ENCODE assay signal across 1 cellular context in genomic region chrX:133985164-133986007, GRCh38.
A peak's percentile ranks its signal among the peaks of the same experiment; 100 is the strongest.
TF ChIP-seq lines count a peak whose summit lies in the region.

TSS of gene GPC3 (minus strand) at chrX:133985594.

TF ChIP-seq in HepG2, 621 proteins besides CTCF, POLR2A, EP300 and RAD21 (continued from another document and continues in another):
- peak; percentile 51; the same call in 1 of the 2 replicates for TF ChIP-seq SAP130 (CRISPR knock-in tag; IDR thresholded peaks at IDR 0.05; ENCODE audit: low read depth)
- TF ChIP-seq ZNF563 (CRISPR knock-in tag; IDR thresholded peaks at IDR 0.05) = no peak
- TF ChIP-seq, protein P1, sequence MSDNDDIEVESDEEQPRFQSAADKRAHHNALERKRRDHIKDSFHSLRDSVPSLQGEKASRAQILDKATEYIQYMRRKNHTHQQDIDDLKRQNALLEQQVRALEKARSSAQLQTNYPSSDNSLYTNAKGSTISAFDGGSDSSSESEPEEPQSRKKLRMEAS (IDR thresholded peaks at IDR 0.05) = peak; percentile 24; the same call in 1 of the 2 replicates
- no peak for TF ChIP-seq HHEX (CRISPR knock-in tag; IDR thresholded peaks at IDR 0.05)
- TF ChIP-seq ZNF30 (CRISPR knock-in tag; IDR thresholded peaks at IDR 0.05) = 0 out of 2 replicates have a peak, but pooled peaks have one; percentile 56
- TF ChIP-seq KAT7 (CRISPR knock-in tag; IDR thresholded peaks at IDR 0.05; ENCODE audit: borderline replicate concordance) = peak; percentile 78
- TF ChIP-seq ZMAT3 (CRISPR knock-in tag; conservative IDR thresholded peaks at IDR 0.05) = 0 out of 2 replicates have a peak, but pooled peaks have one; percentile 22
- no peak for TF ChIP-seq TP53 (CRISPR knock-in tag; conservative IDR thresholded peaks at IDR 0.05)
- peak; percentile 63; the same call in 1 of the 2 replicates for TF ChIP-seq ZNF816 (CRISPR knock-in tag; IDR thresholded peaks at IDR 0.05; ENCODE audit: borderline replicate concordance)
- TF ChIP-seq, protein P2, sequence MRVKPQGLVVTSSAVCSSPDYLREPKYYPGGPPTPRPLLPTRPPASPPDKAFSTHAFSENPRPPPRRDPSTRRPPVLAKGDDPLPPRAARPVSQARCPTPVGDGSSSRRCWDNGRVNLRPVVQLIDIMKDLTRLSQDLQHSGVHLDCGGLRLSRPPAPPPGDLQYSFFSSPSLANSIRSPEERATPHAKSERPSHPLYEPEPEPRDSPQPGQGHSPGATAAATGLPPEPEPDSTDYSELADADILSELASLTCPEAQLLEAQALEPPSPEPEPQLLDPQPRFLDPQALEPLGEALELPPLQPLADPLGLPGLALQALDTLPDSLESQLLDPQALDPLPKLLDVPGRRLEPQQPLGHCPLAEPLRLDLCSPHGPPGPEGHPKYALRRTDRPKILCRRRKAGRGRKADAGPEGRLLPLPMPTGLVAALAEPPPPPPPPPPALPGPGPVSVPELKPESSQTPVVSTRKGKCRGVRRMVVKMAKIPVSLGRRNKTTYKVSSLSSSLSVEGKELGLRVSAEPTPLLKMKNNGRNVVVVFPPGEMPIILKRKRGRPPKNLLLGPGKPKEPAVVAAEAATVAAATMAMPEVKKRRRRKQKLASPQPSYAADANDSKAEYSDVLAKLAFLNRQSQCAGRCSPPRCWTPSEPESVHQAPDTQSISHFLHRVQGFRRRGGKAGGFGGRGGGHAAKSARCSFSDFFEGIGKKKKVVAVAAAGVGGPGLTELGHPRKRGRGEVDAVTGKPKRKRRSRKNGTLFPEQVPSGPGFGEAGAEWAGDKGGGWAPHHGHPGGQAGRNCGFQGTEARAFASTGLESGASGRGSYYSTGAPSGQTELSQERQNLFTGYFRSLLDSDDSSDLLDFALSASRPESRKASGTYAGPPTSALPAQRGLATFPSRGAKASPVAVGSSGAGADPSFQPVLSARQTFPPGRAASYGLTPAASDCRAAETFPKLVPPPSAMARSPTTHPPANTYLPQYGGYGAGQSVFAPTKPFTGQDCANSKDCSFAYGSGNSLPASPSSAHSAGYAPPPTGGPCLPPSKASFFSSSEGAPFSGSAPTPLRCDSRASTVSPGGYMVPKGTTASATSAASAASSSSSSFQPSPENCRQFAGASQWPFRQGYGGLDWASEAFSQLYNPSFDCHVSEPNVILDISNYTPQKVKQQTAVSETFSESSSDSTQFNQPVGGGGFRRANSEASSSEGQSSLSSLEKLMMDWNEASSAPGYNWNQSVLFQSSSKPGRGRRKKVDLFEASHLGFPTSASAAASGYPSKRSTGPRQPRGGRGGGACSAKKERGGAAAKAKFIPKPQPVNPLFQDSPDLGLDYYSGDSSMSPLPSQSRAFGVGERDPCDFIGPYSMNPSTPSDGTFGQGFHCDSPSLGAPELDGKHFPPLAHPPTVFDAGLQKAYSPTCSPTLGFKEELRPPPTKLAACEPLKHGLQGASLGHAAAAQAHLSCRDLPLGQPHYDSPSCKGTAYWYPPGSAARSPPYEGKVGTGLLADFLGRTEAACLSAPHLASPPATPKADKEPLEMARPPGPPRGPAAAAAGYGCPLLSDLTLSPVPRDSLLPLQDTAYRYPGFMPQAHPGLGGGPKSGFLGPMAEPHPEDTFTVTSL (CRISPR knock-in tag; IDR thresholded peaks at IDR 0.05; ENCODE audit: borderline replicate concordance) = no peak
- TF ChIP-seq, protein P3, sequence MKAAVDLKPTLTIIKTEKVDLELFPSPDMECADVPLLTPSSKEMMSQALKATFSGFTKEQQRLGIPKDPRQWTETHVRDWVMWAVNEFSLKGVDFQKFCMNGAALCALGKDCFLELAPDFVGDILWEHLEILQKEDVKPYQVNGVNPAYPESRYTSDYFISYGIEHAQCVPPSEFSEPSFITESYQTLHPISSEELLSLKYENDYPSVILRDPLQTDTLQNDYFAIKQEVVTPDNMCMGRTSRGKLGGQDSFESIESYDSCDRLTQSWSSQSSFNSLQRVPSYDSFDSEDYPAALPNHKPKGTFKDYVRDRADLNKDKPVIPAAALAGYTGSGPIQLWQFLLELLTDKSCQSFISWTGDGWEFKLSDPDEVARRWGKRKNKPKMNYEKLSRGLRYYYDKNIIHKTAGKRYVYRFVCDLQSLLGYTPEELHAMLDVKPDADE (CRISPR knock-in tag; IDR thresholded peaks at IDR 0.05) = no peak
- TF ChIP-seq ARHGAP35 (CRISPR knock-in tag; IDR thresholded peaks at IDR 0.05; ENCODE audit: borderline replicate concordance) = peak; percentile 74; the same call in 1 of the 2 replicates
- 0 out of 2 replicates have a peak, but pooled peaks have one; percentile 56 for TF ChIP-seq ZNF354B (CRISPR knock-in tag; IDR thresholded peaks at IDR 0.05)
- TF ChIP-seq ZNF780A (CRISPR knock-in tag; IDR thresholded peaks at IDR 0.05) = peak; percentile 80; the same call in 1 of the 2 replicates
- peak; percentile 47; the same call in 1 of the 2 replicates for TF ChIP-seq NRL (CRISPR knock-in tag; IDR thresholded peaks at IDR 0.05; ENCODE audit: borderline replicate concordance)
- peak; percentile 47 for TF ChIP-seq MED1 (CRISPR knock-in tag; IDR thresholded peaks at IDR 0.05)
- 0 out of 2 replicates have a peak, but pooled peaks have one; percentile 61 for TF ChIP-seq HNRNPL (IDR thresholded peaks at IDR 0.05; ENCODE audit: low read depth, low read length)
- TF ChIP-seq ZMYM4 (CRISPR knock-in tag; IDR thresholded peaks at IDR 0.05) = peak; percentile 12; the same call in 1 of the 2 replicates
- no peak for TF ChIP-seq NONO (IDR thresholded peaks at IDR 0.05)
- TF ChIP-seq NONO (CRISPR knock-in tag; conservative IDR thresholded peaks at IDR 0.05) = peak; percentile 67
- peak; percentile 44 for TF ChIP-seq ZNF768 (CRISPR knock-in tag; IDR thresholded peaks at IDR 0.05)
- TF ChIP-seq NR2F1 (CRISPR knock-in tag; IDR thresholded peaks at IDR 0.05) = no peak
- TF ChIP-seq ZNF777 (CRISPR knock-in tag; IDR thresholded peaks at IDR 0.05) = no peak
- TF ChIP-seq BORCS8-MEF2B (CRISPR knock-in tag; IDR thresholded peaks at IDR 0.05) = peak; percentile 52
- peak; percentile 15; the same call in 1 of the 2 replicates for TF ChIP-seq ZNF788 (CRISPR knock-in tag; IDR thresholded peaks at IDR 0.05; ENCODE audit: borderline replicate concordance)
- TF ChIP-seq TMF1 (CRISPR knock-in tag; IDR thresholded peaks at IDR 0.05; ENCODE audit: low read depth) = peak; percentile 69; the same call in 1 of the 2 replicates
- TF ChIP-seq BRD4 (CRISPR knock-in tag; IDR thresholded peaks at IDR 0.05) = 0 out of 2 replicates have a peak, but pooled peaks have one; percentile 59
- TF ChIP-seq ZNF501 (CRISPR knock-in tag; IDR thresholded peaks at IDR 0.05) = no peak
- TF ChIP-seq MED13 (CRISPR knock-in tag; IDR thresholded peaks at IDR 0.05) = peak; percentile 35; the same call in 1 of the 2 replicates
- peak; percentile 10; the same call in 1 of the 2 replicates for TF ChIP-seq MEIS2 (CRISPR knock-in tag; IDR thresholded peaks at IDR 0.05)
- TF ChIP-seq ZNF790 (CRISPR knock-in tag; IDR thresholded peaks at IDR 0.05; ENCODE audit: borderline replicate concordance) = peak; percentile 68; the same call in 1 of the 2 replicates
- 0 out of 2 replicates have a peak, but pooled peaks have one; percentile 41 for TF ChIP-seq ZNF546 (CRISPR knock-in tag; conservative IDR thresholded peaks at IDR 0.05)
- TF ChIP-seq ZNF574 (CRISPR knock-in tag; IDR thresholded peaks at IDR 0.05) = 0 out of 2 replicates have a peak, but pooled peaks have one; percentile 20
- TF ChIP-seq UBTF (CRISPR knock-in tag; IDR thresholded peaks at IDR 0.05) = peak; percentile 70
- TF ChIP-seq REL (CRISPR knock-in tag; conservative IDR thresholded peaks at IDR 0.05) = 0 out of 2 replicates have a peak, but pooled peaks have one; percentile 66
- TF ChIP-seq, protein P4, sequence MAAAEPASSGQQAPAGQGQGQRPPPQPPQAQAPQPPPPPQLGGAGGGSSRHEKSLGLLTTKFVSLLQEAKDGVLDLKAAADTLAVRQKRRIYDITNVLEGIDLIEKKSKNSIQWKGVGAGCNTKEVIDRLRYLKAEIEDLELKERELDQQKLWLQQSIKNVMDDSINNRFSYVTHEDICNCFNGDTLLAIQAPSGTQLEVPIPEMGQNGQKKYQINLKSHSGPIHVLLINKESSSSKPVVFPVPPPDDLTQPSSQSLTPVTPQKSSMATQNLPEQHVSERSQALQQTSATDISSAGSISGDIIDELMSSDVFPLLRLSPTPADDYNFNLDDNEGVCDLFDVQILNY (CRISPR knock-in tag; conservative IDR thresholded peaks at IDR 0.05) = no peak
- TF ChIP-seq ZC3H4 (CRISPR knock-in tag; IDR thresholded peaks at IDR 0.05; ENCODE audit: borderline replicate concordance) = 0 out of 2 replicates have a peak, but pooled peaks have one; percentile 28
- TF ChIP-seq KLF12 (CRISPR knock-in tag; IDR thresholded peaks at IDR 0.05; ENCODE audit: borderline replicate concordance) = no peak
- TF ChIP-seq, protein P5, sequence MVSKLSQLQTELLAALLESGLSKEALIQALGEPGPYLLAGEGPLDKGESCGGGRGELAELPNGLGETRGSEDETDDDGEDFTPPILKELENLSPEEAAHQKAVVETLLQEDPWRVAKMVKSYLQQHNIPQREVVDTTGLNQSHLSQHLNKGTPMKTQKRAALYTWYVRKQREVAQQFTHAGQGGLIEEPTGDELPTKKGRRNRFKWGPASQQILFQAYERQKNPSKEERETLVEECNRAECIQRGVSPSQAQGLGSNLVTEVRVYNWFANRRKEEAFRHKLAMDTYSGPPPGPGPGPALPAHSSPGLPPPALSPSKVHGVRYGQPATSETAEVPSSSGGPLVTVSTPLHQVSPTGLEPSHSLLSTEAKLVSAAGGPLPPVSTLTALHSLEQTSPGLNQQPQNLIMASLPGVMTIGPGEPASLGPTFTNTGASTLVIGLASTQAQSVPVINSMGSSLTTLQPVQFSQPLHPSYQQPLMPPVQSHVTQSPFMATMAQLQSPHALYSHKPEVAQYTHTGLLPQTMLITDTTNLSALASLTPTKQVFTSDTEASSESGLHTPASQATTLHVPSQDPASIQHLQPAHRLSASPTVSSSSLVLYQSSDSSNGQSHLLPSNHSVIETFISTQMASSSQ (IDR thresholded peaks at IDR 0.05; ENCODE audit: low read depth) = no peak
- TF ChIP-seq, protein P5 (CRISPR knock-in tag; IDR thresholded peaks at IDR 0.05; ENCODE audit: borderline replicate concordance) = no peak
- TF ChIP-seq, protein P6, sequence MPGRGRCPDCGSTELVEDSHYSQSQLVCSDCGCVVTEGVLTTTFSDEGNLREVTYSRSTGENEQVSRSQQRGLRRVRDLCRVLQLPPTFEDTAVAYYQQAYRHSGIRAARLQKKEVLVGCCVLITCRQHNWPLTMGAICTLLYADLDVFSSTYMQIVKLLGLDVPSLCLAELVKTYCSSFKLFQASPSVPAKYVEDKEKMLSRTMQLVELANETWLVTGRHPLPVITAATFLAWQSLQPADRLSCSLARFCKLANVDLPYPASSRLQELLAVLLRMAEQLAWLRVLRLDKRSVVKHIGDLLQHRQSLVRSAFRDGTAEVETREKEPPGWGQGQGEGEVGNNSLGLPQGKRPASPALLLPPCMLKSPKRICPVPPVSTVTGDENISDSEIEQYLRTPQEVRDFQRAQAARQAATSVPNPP (CRISPR knock-in tag; IDR thresholded peaks at IDR 0.05) = 0 out of 2 replicates have a peak, but pooled peaks have one; percentile 51
- TF ChIP-seq SNAPC2 (CRISPR knock-in tag; IDR thresholded peaks at IDR 0.05) = 0 out of 2 replicates have a peak, but pooled peaks have one; percentile 59
- TF ChIP-seq MLLT10 (CRISPR knock-in tag; IDR thresholded peaks at IDR 0.05) = peak; percentile 96
- peak; percentile 60 for TF ChIP-seq CCDC6 (CRISPR knock-in tag; IDR thresholded peaks at IDR 0.05)
- no peak for TF ChIP-seq ZNF333 (CRISPR knock-in tag; IDR thresholded peaks at IDR 0.05; ENCODE audit: borderline replicate concordance)
- 0 out of 2 replicates have a peak, but pooled peaks have one; percentile 67 for TF ChIP-seq ZNF343 (CRISPR knock-in tag; IDR thresholded peaks at IDR 0.05)
- TF ChIP-seq KLF16 (CRISPR knock-in tag; IDR thresholded peaks at IDR 0.05) = 0 out of 4 replicates have a peak, but pooled peaks of 1 of the 2 experiments have one; percentile 27
